Comparison of ENCODE assay signal across 14 cellular contexts in genomic region chr20:50814438-50815161, GRCh38. TPM values are rescaled to one million over a fixed set of nuclear protein-coding genes. Genes with fewer than 3 reads are reported as not detected.
DNase-seq lines count a peak whose midpoint lies in the region; ATAC-seq and TF ChIP-seq lines count a peak whose summit lies in the region.
"Had no signal": no experiment of that assay in that cellular context is flagged by ENCODE, and none has a peak within 500 bp of the region (broad histone marks: within the 10 kb centered on the region; RNA-seq: fewer than 3 reads in every experiment).

No MANE protein-coding gene starts in this region.

- H3K14ac ChIP-seq in IMR-90 (replicated peaks; ENCODE audit: low read depth, low read length) = peak overlapping the region; percentile 87

- peaks cover 8% of the 10 kb centered on the region for H3K36me3 Mint-ChIP-seq in activated CD4-positive, alpha-beta T cell treated with anti-CD3 and anti-CD28 coated beads for 36 hours (ENCODE audit: low read depth)
- H3K36me3 Mint-ChIP-seq in activated naive CD8-positive, alpha-beta T cell treated with anti-CD3 and anti-CD28 coated beads for 36 hours = peaks cover 21% of the 10 kb centered on the region

- H3K4me3 ChIP-seq in IMR-90 (ENCODE audit: insufficient read depth, low read depth, low read length) = no peak overlapping the region
- H3K4me3 ChIP-seq in spleen = peak overlapping the region in 1 of 8 donors; percentile 38
- no peak overlapping the region for H3K4me3 ChIP-seq in sigmoid colon
- H3K4me3 ChIP-seq: left ventricle myocardium inferior, SJCRH30 had no signal

- peaks cover 35 to 56% of the 10 kb centered on the region in 2 experiments for H3K79me1 ChIP-seq in IMR-90 (ENCODE audit: low read depth in 1 of 2, low read length in 2 of 2)

- H3K4me1 Mint-ChIP-seq in activated CD4-positive, alpha-beta T cell treated with anti-CD3 and anti-CD28 coated beads for 36 hours = peaks cover 28% of the 10 kb centered on the region
- H3K4me1 Mint-ChIP-seq in activated naive CD8-positive, alpha-beta T cell treated with anti-CD3 and anti-CD28 coated beads for 36 hours = peaks cover 57% of the 10 kb centered on the region

- peak overlapping the region; percentile 72; the same call in 1 of the 3 replicates for H2BK15ac ChIP-seq in IMR-90 (ENCODE audit: low read depth, low read length)

- BruUV-seq in IMR-90 (replicated peaks; lab: Mats Ljungman, UMichigan) = no TSS peak

- no peaks in the 10 kb centered on the region for H3K9me3 Mint-ChIP-seq in activated CD4-positive, alpha-beta T cell treated with anti-CD3 and anti-CD28 coated beads for 36 hours (ENCODE audit: low read depth)
- H3K9me3 Mint-ChIP-seq in activated naive CD8-positive, alpha-beta T cell treated with anti-CD3 and anti-CD28 coated beads for 36 hours = peaks cover 2% of the 10 kb centered on the region
- H3K9me3 Mint-ChIP-seq: activated CD4-positive, alpha-beta memory T cell treated with anti-CD3 and anti-CD28 coated beads for 36 hours had no signal

- H2AK5ac ChIP-seq in IMR-90 (ENCODE audit: low read depth, low read length) = peak overlapping the region; percentile 97

- in situ Hi-C loops in IMR-90 (cut with MboI; ENCODE audit: low sequenced_read_pairs) = loop anchor here (5.0 kb wide), 1 partner anchor 118 kb away; the partner anchor contains the start of gene ADNP

- H3K9me1 ChIP-seq in IMR-90 (ENCODE audit: insufficient read depth, low read length) = peaks cover 21% of the 10 kb centered on the region

- H3K4me1 ChIP-seq in IMR-90 (ENCODE audit: control insufficient read depth, insufficient read depth, low read length) = peaks cover 15% of the 10 kb centered on the region
- H3K4me1 ChIP-seq in spleen = peaks cover 9 to 97% (median 52%) of the 10 kb centered on the region in 6 donors
- H3K4me1 ChIP-seq in sigmoid colon = peaks cover 0 to 12% (median 7%) of the 10 kb centered on the region in 4 donors
- H3K4me1 ChIP-seq: left ventricle myocardium inferior, SJCRH30 had no signal

- H2BK120ac ChIP-seq in IMR-90 (ENCODE audit: low read depth, low read length) = peak overlapping the region; percentile 70

- H3K27ac Mint-ChIP-seq in activated CD4-positive, alpha-beta T cell treated with anti-CD3 and anti-CD28 coated beads for 36 hours = peak overlapping the region; percentile 71
- peak overlapping the region; percentile 84 for H3K27ac Mint-ChIP-seq in activated naive CD8-positive, alpha-beta T cell treated with anti-CD3 and anti-CD28 coated beads for 36 hours
- H3K27ac Mint-ChIP-seq: activated CD4-positive, alpha-beta memory T cell treated with anti-CD3 and anti-CD28 coated beads for 36 hours had no signal

- H3K36me3 ChIP-seq in IMR-90 (ENCODE audit: control insufficient read depth, insufficient read depth, low read length) (no peaks in the 10 kb centered on the region; the same call in 1 of the 2 replicates), spleen (no peaks in the 10 kb centered on the region), sigmoid colon (no peaks in the 10 kb centered on the region)
- H3K36me3 ChIP-seq: left ventricle myocardium inferior, SJCRH30 had no signal

- H3K9me3 ChIP-seq in IMR-90 (ENCODE audit: control insufficient read depth, insufficient read depth, low read length) (no peaks in the 10 kb centered on the region), spleen (peaks cover 0 to 6% (median 0%) of the 10 kb centered on the region in 8 donors), sigmoid colon (no peaks in the 10 kb centered on the region)
- H3K9me3 ChIP-seq: left ventricle myocardium inferior, SJCRH30 had no signal

- H2AFZ ChIP-seq in IMR-90 (replicated peaks; ENCODE audit: low read length, poor library complexity) = peak overlapping the region; percentile 76

- no peak for DNase-seq in activated CD4-positive, alpha-beta T cell treated with anti-CD3 and anti-CD28 coated beads for 36 hours
- DNase-seq in activated CD4-positive, alpha-beta T cell treated with anti-CD3 and anti-CD28 coated beads, Interleukin-2, amount 50 U/mL, for 4 hours = no peak
- no peak for DNase-seq in IMR-90
- no peak for DNase-seq in activated naive CD8-positive, alpha-beta T cell treated with anti-CD3 and anti-CD28 coated beads for 36 hours
- no peak for DNase-seq in spleen
- no peak for DNase-seq in sigmoid colon
- DNase-seq in HPDE6-E6E7 (ENCODE audit: extremely low spot score) = no peak
- DNase-seq in foreskin melanocyte = no peak
- DNase-seq: activated CD4-positive, alpha-beta memory T cell treated with anti-CD3 and anti-CD28 coated beads for 36 hours; CD4-positive, alpha-beta memory T cell; GOT3; left ventricle myocardium inferior; SJCRH30 had no signal

- 96% methylated on average over 4 of the region's 9 CpGs; no CpG with 5 or more reads in 1 of the 2 experiments for WGBS in IMR-90 (ENCODE audit: extremely low coverage in 2 of 2, insufficient read length in 1 of 2), 2 experiments
- 79 to 83% (median 80%) methylated on average over 9 of the region's 9 CpGs for WGBS in spleen, 5 donors
- 85 to 86% methylated on average over 9 of the region's 9 CpGs for WGBS in sigmoid colon, 2 donors

- TF ChIP-seq CTCF in IMR-90 (conservative IDR thresholded peaks at IDR 0.05; ENCODE audit: low read depth, low read length) (no peak), spleen (IDR thresholded peaks at IDR 0.05 in 8 of 11, conservative IDR thresholded peaks at IDR 0.05 in 3 of 11) (no peak), sigmoid colon (IDR thresholded peaks at IDR 0.05) (no peak)

- no peaks in the 10 kb centered on the region for H3K27me3 ChIP-seq in IMR-90 (ENCODE audit: control insufficient read depth, insufficient read depth, low read length)
- no peaks in the 10 kb centered on the region for H3K27me3 ChIP-seq in spleen (replicated peaks in 1 of 7)
- no peaks in the 10 kb centered on the region for H3K27me3 ChIP-seq in sigmoid colon
- H3K27me3 ChIP-seq: SJCRH30 had no signal

- peak overlapping the region; percentile 61 for H2BK5ac ChIP-seq in IMR-90 (ENCODE audit: low read depth, low read length, poor library complexity, severe bottlenecking)

- intact Hi-C loops in activated CD4-positive, alpha-beta T cell treated with anti-CD3 and anti-CD28 coated beads for 36 hours (cut with DNase I, micrococcal nuclease) = loop anchor here (5.0 kb wide), 1 partner anchor 98 kb away; no protein-coding TSS in a partner anchor
- intact Hi-C loops in IMR-90 (cut with micrococcal nuclease) (loop anchor here (1.0 to 5.0 kb wide), 2 partner anchors 16 to 98 kb away; no protein-coding TSS in a partner anchor), spleen (cut with DNase I; ENCODE audit: low total_unique reads) (no loop called here), sigmoid colon (cut with DNase I) (no loop called here)

- H3K27me3 Mint-ChIP-seq in activated CD4-positive, alpha-beta T cell treated with anti-CD3 and anti-CD28 coated beads for 36 hours = no peaks in the 10 kb centered on the region
- no peaks in the 10 kb centered on the region for H3K27me3 Mint-ChIP-seq in activated naive CD8-positive, alpha-beta T cell treated with anti-CD3 and anti-CD28 coated beads for 36 hours
- H3K27me3 Mint-ChIP-seq: activated CD4-positive, alpha-beta memory T cell treated with anti-CD3 and anti-CD28 coated beads for 36 hours; CD4-positive, alpha-beta memory T cell had no signal

- H2AK9ac ChIP-seq in IMR-90 (replicated peaks; ENCODE audit: low read depth, low read length, poor library complexity) = peak overlapping the region; percentile 93

- CTCF ChIA-PET in activated CD4-positive, alpha-beta T cell treated with anti-CD3 and anti-CD28 coated beads for 36 hours (lab: Charles Lee) = interaction anchor here (0.8 to 1.1 kb wide), 2 partner anchors 20 to 22 kb away, joined by 3 read pairs; no protein-coding TSS in a partner anchor
- CTCF ChIA-PET in IMR-90 (lab: Yijun Ruan, JAX) = interaction anchor here (1.0 kb wide), 1 partner anchor 20 kb away, joined by 4 read pairs; no protein-coding TSS in a partner anchor

- TF ChIP-seq EP300 in sigmoid colon (IDR thresholded peaks at IDR 0.05) = no peak

- H4K91ac ChIP-seq in IMR-90 (ENCODE audit: insufficient read depth, low read depth, low read length) = peak overlapping the region; percentile 39; the same call in 1 of the 2 replicates

- H3K4me3 Mint-ChIP-seq in activated CD4-positive, alpha-beta T cell treated with anti-CD3 and anti-CD28 coated beads for 36 hours = no peak overlapping the region
- H3K4me3 Mint-ChIP-seq in activated naive CD8-positive, alpha-beta T cell treated with anti-CD3 and anti-CD28 coated beads for 36 hours = peak overlapping the region; percentile 77

- no peak overlapping the region for H3K18ac ChIP-seq in IMR-90 (ENCODE audit: low read depth, low read length)

- no peak overlapping the region for H3K27ac ChIP-seq in IMR-90 (ENCODE audit: insufficient read depth, low read length)
- peak overlapping the region in 5 of 8 donors; percentile 44 to 81 (median 76) for H3K27ac ChIP-seq in spleen
- no peak overlapping the region for H3K27ac ChIP-seq in sigmoid colon
- H3K27ac ChIP-seq: HL-60, left ventricle myocardium inferior, SJCRH30 had no signal

- H3K56ac ChIP-seq in IMR-90 (ENCODE audit: extremely low read depth, insufficient read depth, low read length) = no peak overlapping the region

- H4K20me1 ChIP-seq in IMR-90 (ENCODE audit: insufficient read depth, low read length) = peaks cover 8% of the 10 kb centered on the region

- peak overlapping the region in 1 of 2 experiments; percentile 80; a peak in 2 of 4 replicates for H4K8ac ChIP-seq in IMR-90 (ENCODE audit: low read depth in 2 of 2, low read length in 2 of 2)

- dilution Hi-C loops in IMR-90 (cut with HindIII; ENCODE audit: low sequenced_read_pairs, unreplicated experiment) = loop anchor here (25.0 kb wide), 1 partner anchor 98 kb away; no protein-coding TSS in a partner anchor

- no peak for ATAC-seq in activated CD4-positive, alpha-beta T cell treated with anti-CD3 and anti-CD28 coated beads for 36 hours
- ATAC-seq in IMR-90 (ENCODE audit: low read depth) = no peak

- H2BK20ac ChIP-seq in IMR-90 (ENCODE audit: low read depth, low read length) = peak overlapping the region; percentile 78; the same call in 1 of the 2 replicates

- POLR2A ChIA-PET in activated CD4-positive, alpha-beta T cell treated with anti-CD3 and anti-CD28 coated beads for 36 hours (lab: Charles Lee) = interaction anchor here (0.8 kb wide), 1 partner anchor 117 kb away, joined by 3 read pairs; the partner anchor contains the start of gene ADNP
- POLR2A ChIA-PET in IMR-90 (lab: Charles Lee; ENCODE audit: unreplicated experiment) = no interaction called here

- H4K5ac ChIP-seq in IMR-90 (ENCODE audit: low read depth, low read length) = no peak overlapping the region

- H3K23ac ChIP-seq in IMR-90 (ENCODE audit: low read depth, low read length) = peak overlapping the region; percentile 58

- TF ChIP-seq POLR2A in IMR-90 (IDR thresholded peaks at IDR 0.05; ENCODE audit: low read depth, low read length) = no peak
- no peak for TF ChIP-seq POLR2A in spleen (IDR thresholded peaks at IDR 0.05)
- TF ChIP-seq POLR2A in sigmoid colon (IDR thresholded peaks at IDR 0.05) = no peak

- H3K9ac ChIP-seq in IMR-90 (ENCODE audit: low read depth, low read length) = no peak overlapping the region

- H3K4ac ChIP-seq in IMR-90 (ENCODE audit: low read depth, low read length) = peak overlapping the region; percentile 80

- TF ChIP-seq RAD21 in IMR-90 (IDR thresholded peaks at IDR 0.05; ENCODE audit: low read length) = no peak

- peak overlapping the region; percentile 71 for H3K4me2 ChIP-seq in IMR-90 (ENCODE audit: low read depth, low read length)

RNA-seq across cellular contexts. Expression of gene BCAS4, which starts 19.7 kb away (rescaled TPM):
- 10 to 100 TPM; 11.6 to 17.0 TPM for total RNA-seq in activated CD4-positive, alpha-beta T cell treated with anti-CD3 and anti-CD28 coated beads for 36 hours
- total RNA-seq in IMR-90 (2012; rRNA removed) = 40.0 and 47.5 TPM in 2 replicates
- polyA plus RNA-seq in IMR-90 (2012; rRNA removed) = 42.7 and 46.9 TPM in 2 replicates
- polyA plus RNA-seq in IMR-90 (2012; cell fraction: cytosol; rRNA removed) = 29.3 and 63.1 TPM in 2 replicates
- 24.3 and 25.0 TPM in 2 replicates for polyA plus RNA-seq in IMR-90 (2012; cell fraction: nucleus; rRNA removed; ENCODE audit: low replicate concordance)
- 10 to 100 TPM; 27.1 to 28.9 TPM for total RNA-seq in activated naive CD8-positive, alpha-beta T cell treated with anti-CD3 and anti-CD28 coated beads for 36 hours
- 10 to 100 TPM; 11.8 to 20.9 (median 19.2) TPM for total RNA-seq in spleen
- polyA plus RNA-seq in spleen = 10 to 100 TPM; 24.5 to 33.3 (median 29.7) TPM
- 1 to 10 TPM; 2.1 to 5.3 (median 4.4) TPM for total RNA-seq in sigmoid colon
- polyA plus RNA-seq in sigmoid colon = 10 to 100 TPM in 1 of 3 donors, under 1 TPM in 2; 0.46 to 10.1 (median 0.60) TPM

Comparison
In these comparisons a context has a peak if more than half of its experiments do, and no peak if none do; other contexts are left out.
1. H3K27ac ChIP-seq: peak in spleen (5 of 8); none in IMR-90 (single experiment) and sigmoid colon (0 of 4).
2. intact Hi-C loops: an anchor here in activated CD4-positive, alpha-beta T cell treated with anti-CD3 and anti-CD28 coated beads for 36 hours (5.0 kb wide) and IMR-90 (1.0 to 5.0 kb wide); none called in spleen and sigmoid colon.